ENCODE assay signal across 9 cellular contexts in genomic region chr3:101902041-101902440, GRCh38. TPM values are rescaled to one million over a fixed set of nuclear protein-coding genes. Genes with fewer than 3 reads are reported as not detected.
DNase-seq lines count a peak whose midpoint lies in the region; ATAC-seq, FAIRE-seq and TF ChIP-seq lines count a peak whose summit lies in the region.
"Had no signal": no experiment of that assay in that cellular context is flagged by ENCODE, and none has a peak within 500 bp of the region (broad histone marks: within the 10 kb centered on the region; RNA-seq: fewer than 3 reads in every experiment).

No MANE protein-coding gene starts in this region.

- H3K9ac ChIP-seq in mesendoderm (ENCODE audit: low read length), result no peak overlapping the region

- intact Hi-C loops in vagina (cut with DNase I), result no loop called here

- H2BK120ac ChIP-seq in mesendoderm (ENCODE audit: low read depth, low read length), result no peak overlapping the region

- H2AK5ac ChIP-seq in mesendoderm (ENCODE audit: low read length), result no peak overlapping the region

- H3K79me2 ChIP-seq in mesendoderm (ENCODE audit: control insufficient read depth, insufficient read depth, low read length), result no peaks in the 10 kb centered on the region

- no peak overlapping the region for H2BK15ac ChIP-seq in mesendoderm (replicated peaks; ENCODE audit: low read depth)

- H3K36me3 ChIP-seq in mesendoderm (ENCODE audit: control insufficient read depth, insufficient read depth, low read length) (no peaks in the 10 kb centered on the region), vagina (no peaks in the 10 kb centered on the region)

- H3K4me3 ChIP-seq in mesendoderm (ENCODE audit: low read length), result no peak overlapping the region
- H3K4me3 ChIP-seq in vagina, result no peak overlapping the region

- no peak overlapping the region for H2BK5ac ChIP-seq in mesendoderm (ENCODE audit: low read length)

- no peak for TF ChIP-seq CTCF in vagina (IDR thresholded peaks at IDR 0.05)

- no peak overlapping the region for H3K18ac ChIP-seq in mesendoderm (ENCODE audit: low read length)

- no peak overlapping the region for H3K4me2 ChIP-seq in mesendoderm (ENCODE audit: low read length)

- no peak for DNase-seq in GM12891 (ENCODE audit: insufficient read length, low spot score)
- peak; percentile 86 to 89 for DNase-seq in SW 1271 (lab: John Stamatoyannopoulos, UW)
- DNase-seq in mesendoderm, result peak; percentile 68
- DNase-seq in NCI-H187 treated with DMSO at 0.1 percent for 48 hours (lab: John Stamatoyannopoulos, UW), result no peak
- no peak for DNase-seq in vagina (ENCODE audit: extremely low spot score in 2 of 2)
- DNase-seq in NCI-H2081 treated with DMSO at 0.1 percent for 48 hours (lab: John Stamatoyannopoulos, UW), result no peak
- DNase-seq in activated CD8-positive, alpha-beta memory T cell treated with anti-CD3 and anti-CD28 coated beads for 24 hours, result no peak
- DNase-seq: left cardiac atrium had no signal

- H3K79me1 ChIP-seq in mesendoderm (ENCODE audit: low read length), result no peaks in the 10 kb centered on the region

- no peaks in the 10 kb centered on the region for H3K9me3 ChIP-seq in vagina

- H3K27ac ChIP-seq in mesendoderm (ENCODE audit: low read depth, low read length), result no peak overlapping the region
- no peak overlapping the region for H3K27ac ChIP-seq in vagina

- H3K4me1 ChIP-seq in mesendoderm (ENCODE audit: control insufficient read depth, low read depth, low read length) (no peaks in the 10 kb centered on the region), vagina (peaks cover 4% of the 10 kb centered on the region)

- no peak overlapping the region for H4K8ac ChIP-seq in mesendoderm (ENCODE audit: low read depth, low read length)

- H3K27me3 ChIP-seq in mesendoderm (ENCODE audit: insufficient read depth, low read length, poor library complexity), result no peaks in the 10 kb centered on the region
- H3K27me3 ChIP-seq in vagina, result no peaks in the 10 kb centered on the region

- H3K23ac ChIP-seq in mesendoderm (ENCODE audit: low read length), result no peak overlapping the region

- no peak overlapping the region for H4K5ac ChIP-seq in mesendoderm (ENCODE audit: low read length)

- ATAC-seq in HG02623 (IDR thresholded peaks at IDR 0.05; ENCODE audit: unreplicated experiment), result peak; percentile 50

- TF ChIP-seq POLR2A in GM12891 (IDR thresholded peaks at IDR 0.05; ENCODE audit: low read depth, low read length) (no peak), vagina (IDR thresholded peaks at IDR 0.05) (no peak)

- WGBS in mesendoderm (ENCODE audit: extremely low coverage, insufficient coverage, low lambda C conversion rate), result no CpG with 5 or more reads among the region's 1 CpG

- FAIRE-seq in GM12891 (lab: Jason Lieb, UNC), result peak; percentile 97

- H3K56ac ChIP-seq in mesendoderm (ENCODE audit: low read length), result no peak overlapping the region

- no peak overlapping the region for H3K4ac ChIP-seq in mesendoderm (ENCODE audit: low read depth, low read length)

TF ChIP-seq in GM12891, 5 proteins besides CTCF, POLR2A, EP300 and RAD21:
- no peak for TF ChIP-seq POU2F2 (IDR thresholded peaks at IDR 0.05; ENCODE audit: low read depth, low read length)
- TF ChIP-seq SPI1 (IDR thresholded peaks at IDR 0.05; ENCODE audit: low read depth, low read length), result 0 out of 2 replicates have a peak, but pooled peaks have one; percentile 11

RNA-seq across cellular contexts. Expression of gene NFKBIZ, which starts 52.7 kb away (rescaled TPM):
- polyA plus RNA-seq in GM12891 (2012; ENCODE audit: low read depth, missing spikeins), result 30.5 TPM
- polyA plus RNA-seq in mesendoderm (2013, experiment 1 of 2), result 4.8 TPM
- 5.4 TPM for polyA plus RNA-seq in mesendoderm (2013, experiment 2 of 2)
- total RNA-seq in vagina, result 136 TPM

Comparison
In these comparisons a context has a peak if more than half of its experiments do, and no peak if none do; other contexts are left out.
1. DNase-seq: peak in SW 1271 (2 of 2) and mesendoderm (single experiment); none in GM12891 (single experiment), NCI-H187 treated with DMSO at 0.1 percent for 48 hours (single experiment), vagina (0 of 2), NCI-H2081 treated with DMSO at 0.1 percent for 48 hours (single experiment) and activated CD8-positive, alpha-beta memory T cell treated with anti-CD3 and anti-CD28 coated beads for 24 hours (single experiment).